ENCODE assay signal across 8 cellular contexts in genomic region chr2:218569661-218570500, GRCh38. TPM values are rescaled to one million over a fixed set of nuclear protein-coding genes. Genes with fewer than 3 reads are reported as not detected.
A peak's percentile ranks its signal among the peaks of the same experiment; 100 is the strongest.
DNase-seq lines count a peak whose midpoint lies in the region; ATAC-seq and TF ChIP-seq lines count a peak whose summit lies in the region.

No MANE protein-coding gene starts in this region.

- H3K27ac ChIP-seq in AG04450 (ENCODE audit: low read depth, low read length), result peak overlapping the region; percentile 95
- H3K27ac ChIP-seq in GM23338 (ENCODE audit: low read depth), result peak overlapping the region; percentile 100
- H3K27ac ChIP-seq in esophagus squamous epithelium, result peak overlapping the region; percentile 87 to 98 (median 95)

- H3K9me3 ChIP-seq in AG04450 (ENCODE audit: control insufficient read depth, insufficient read depth, low read length) (no peaks in the 10 kb centered on the region; the same call in 1 of the 2 replicates), T-helper 17 cell (ENCODE audit: control insufficient read depth, low read length, poor library complexity, severe bottlenecking) (no peaks in the 10 kb centered on the region), esophagus squamous epithelium (no peaks in the 10 kb centered on the region), neuron (ENCODE audit: low read length) (no peaks in the 10 kb centered on the region)

- TF ChIP-seq CTCF in AG04450 (IDR thresholded peaks at IDR 0.05; ENCODE audit: low read depth, low read length) (no peak), GM23338 (conservative IDR thresholded peaks at IDR 0.05; ENCODE audit: low read depth in 2 of 2) (no peak), esophagus squamous epithelium (IDR thresholded peaks at IDR 0.05) (no peak)

- peaks cover 21% of the 10 kb centered on the region for H3K4me1 ChIP-seq in GM23338 (ENCODE audit: insufficient read depth)
- peaks cover 8 to 59% (median 25%) of the 10 kb centered on the region in 3 donors for H3K4me1 ChIP-seq in esophagus squamous epithelium
- H3K4me1 ChIP-seq in neuron (ENCODE audit: insufficient read depth, low read length), result peaks cover 31% of the 10 kb centered on the region

- H3K36me3 ChIP-seq in GM23338 (ENCODE audit: insufficient read depth) (peaks cover 23% of the 10 kb centered on the region), esophagus squamous epithelium (peaks cover 0 to 26% (median 4%) of the 10 kb centered on the region in 3 donors), neuron (ENCODE audit: insufficient read depth, low read length) (peaks cover 25% of the 10 kb centered on the region)

- H3K27me3 Mint-ChIP-seq in GM23338 (ENCODE audit: insufficient read depth, low read depth, poor library complexity) (peaks cover 10% of the 10 kb centered on the region), T-helper 17 cell (no peaks in the 10 kb centered on the region)

- peaks cover 88% of the 10 kb centered on the region for H3K79me2 ChIP-seq in GM23338 (replicated peaks; ENCODE audit: insufficient read depth)

- ATAC-seq in GM23338 (no peak; the same call in 2 of the 3 replicates), T-helper 17 cell (no peak), GM21390 (IDR thresholded peaks at IDR 0.05; ENCODE audit: unreplicated experiment) (no peak), HG02870 (IDR thresholded peaks at IDR 0.05; ENCODE audit: unreplicated experiment) (no peak)

- H3F3A ChIP-seq in GM23338 (replicated peaks; ENCODE audit: low read depth), result no peaks in the 10 kb centered on the region

- peak overlapping the region; percentile 74 for H3K4me3 ChIP-seq in AG04450 (ENCODE audit: low read depth, low read length)
- H3K4me3 ChIP-seq in GM23338, result peak overlapping the region; percentile 76
- peak overlapping the region; percentile 64 to 96 (median 75) for H3K4me3 ChIP-seq in esophagus squamous epithelium
- H3K4me3 ChIP-seq in neuron (ENCODE audit: low read length), result peak overlapping the region; percentile 81

- H3K4me1 Mint-ChIP-seq in GM23338 (peaks cover 28% of the 10 kb centered on the region), T-helper 17 cell (peaks cover 52% of the 10 kb centered on the region)

- H3K4me3 Mint-ChIP-seq in GM23338 (peak overlapping the region; percentile 95), T-helper 17 cell (peak overlapping the region; percentile 99)

- intact Hi-C loops in esophagus squamous epithelium (cut with DNase I), result no loop called here

- no peaks in the 10 kb centered on the region; the same call in 2 of the 3 replicates for H3K9me3 Mint-ChIP-seq in GM23338

- H2AFZ ChIP-seq in GM23338 (no peak overlapping the region), neuron (ENCODE audit: low read depth, low read length) (peak overlapping the region; percentile 75)

- H3K9me2 ChIP-seq in GM23338 (ENCODE audit: insufficient read depth), result no peaks in the 10 kb centered on the region

- H4K20me1 ChIP-seq in GM23338 (replicated peaks; ENCODE audit: insufficient read depth), result peaks cover 39% of the 10 kb centered on the region

- no peaks in the 10 kb centered on the region for H3K27me3 ChIP-seq in AG04450 (ENCODE audit: control insufficient read depth, insufficient read depth, low read length)
- H3K27me3 ChIP-seq in GM23338 (ENCODE audit: insufficient read depth), result no peaks in the 10 kb centered on the region
- H3K27me3 ChIP-seq in esophagus squamous epithelium, result no peaks in the 10 kb centered on the region
- H3K27me3 ChIP-seq in neuron (ENCODE audit: insufficient read depth, low read length), result no peaks in the 10 kb centered on the region

- 5 to 6% methylated on average over 10 of the region's 10 CpGs for WGBS in esophagus squamous epithelium, 2 donors

- DNase-seq in AG04450 (ENCODE audit: low read depth, low spot score) (no peak), GM23338 (ENCODE audit: low spot score) (peak; percentile 18), T-helper 17 cell (no peak), esophagus squamous epithelium (lab: John Stamatoyannopoulos, UW) (no peak)
- no peak for DNase-seq in activated CD4-positive, CD25-positive, alpha-beta regulatory T cell treated with anti-CD3 and anti-CD28 coated beads, Interleukin-2, amount 50 U/mL, for 72 hours

- POLR2A ChIA-PET in AG04450 (lab: Yijun Ruan, JAX), result no interaction called here

- H3K27ac Mint-ChIP-seq in GM23338, result peak overlapping the region; percentile 100
- H3K27ac Mint-ChIP-seq in T-helper 17 cell, result peak overlapping the region; percentile 100

- peaks cover 44% of the 10 kb centered on the region for H3K36me3 Mint-ChIP-seq in GM23338 (ENCODE audit: low read depth)
- peaks cover 4% of the 10 kb centered on the region for H3K36me3 Mint-ChIP-seq in T-helper 17 cell (ENCODE audit: low read depth)

- CTCF ChIA-PET in AG04450 (lab: Charles Lee), result no interaction called here

- TF ChIP-seq POLR2A in esophagus squamous epithelium (IDR thresholded peaks at IDR 0.05), result no peak

- peak overlapping the region; percentile 83 for H3K4me2 ChIP-seq in GM23338

TF ChIP-seq in GM23338, 12 proteins besides CTCF, POLR2A, EP300 and RAD21 (continues in another document):
- TF ChIP-seq, protein P1, sequence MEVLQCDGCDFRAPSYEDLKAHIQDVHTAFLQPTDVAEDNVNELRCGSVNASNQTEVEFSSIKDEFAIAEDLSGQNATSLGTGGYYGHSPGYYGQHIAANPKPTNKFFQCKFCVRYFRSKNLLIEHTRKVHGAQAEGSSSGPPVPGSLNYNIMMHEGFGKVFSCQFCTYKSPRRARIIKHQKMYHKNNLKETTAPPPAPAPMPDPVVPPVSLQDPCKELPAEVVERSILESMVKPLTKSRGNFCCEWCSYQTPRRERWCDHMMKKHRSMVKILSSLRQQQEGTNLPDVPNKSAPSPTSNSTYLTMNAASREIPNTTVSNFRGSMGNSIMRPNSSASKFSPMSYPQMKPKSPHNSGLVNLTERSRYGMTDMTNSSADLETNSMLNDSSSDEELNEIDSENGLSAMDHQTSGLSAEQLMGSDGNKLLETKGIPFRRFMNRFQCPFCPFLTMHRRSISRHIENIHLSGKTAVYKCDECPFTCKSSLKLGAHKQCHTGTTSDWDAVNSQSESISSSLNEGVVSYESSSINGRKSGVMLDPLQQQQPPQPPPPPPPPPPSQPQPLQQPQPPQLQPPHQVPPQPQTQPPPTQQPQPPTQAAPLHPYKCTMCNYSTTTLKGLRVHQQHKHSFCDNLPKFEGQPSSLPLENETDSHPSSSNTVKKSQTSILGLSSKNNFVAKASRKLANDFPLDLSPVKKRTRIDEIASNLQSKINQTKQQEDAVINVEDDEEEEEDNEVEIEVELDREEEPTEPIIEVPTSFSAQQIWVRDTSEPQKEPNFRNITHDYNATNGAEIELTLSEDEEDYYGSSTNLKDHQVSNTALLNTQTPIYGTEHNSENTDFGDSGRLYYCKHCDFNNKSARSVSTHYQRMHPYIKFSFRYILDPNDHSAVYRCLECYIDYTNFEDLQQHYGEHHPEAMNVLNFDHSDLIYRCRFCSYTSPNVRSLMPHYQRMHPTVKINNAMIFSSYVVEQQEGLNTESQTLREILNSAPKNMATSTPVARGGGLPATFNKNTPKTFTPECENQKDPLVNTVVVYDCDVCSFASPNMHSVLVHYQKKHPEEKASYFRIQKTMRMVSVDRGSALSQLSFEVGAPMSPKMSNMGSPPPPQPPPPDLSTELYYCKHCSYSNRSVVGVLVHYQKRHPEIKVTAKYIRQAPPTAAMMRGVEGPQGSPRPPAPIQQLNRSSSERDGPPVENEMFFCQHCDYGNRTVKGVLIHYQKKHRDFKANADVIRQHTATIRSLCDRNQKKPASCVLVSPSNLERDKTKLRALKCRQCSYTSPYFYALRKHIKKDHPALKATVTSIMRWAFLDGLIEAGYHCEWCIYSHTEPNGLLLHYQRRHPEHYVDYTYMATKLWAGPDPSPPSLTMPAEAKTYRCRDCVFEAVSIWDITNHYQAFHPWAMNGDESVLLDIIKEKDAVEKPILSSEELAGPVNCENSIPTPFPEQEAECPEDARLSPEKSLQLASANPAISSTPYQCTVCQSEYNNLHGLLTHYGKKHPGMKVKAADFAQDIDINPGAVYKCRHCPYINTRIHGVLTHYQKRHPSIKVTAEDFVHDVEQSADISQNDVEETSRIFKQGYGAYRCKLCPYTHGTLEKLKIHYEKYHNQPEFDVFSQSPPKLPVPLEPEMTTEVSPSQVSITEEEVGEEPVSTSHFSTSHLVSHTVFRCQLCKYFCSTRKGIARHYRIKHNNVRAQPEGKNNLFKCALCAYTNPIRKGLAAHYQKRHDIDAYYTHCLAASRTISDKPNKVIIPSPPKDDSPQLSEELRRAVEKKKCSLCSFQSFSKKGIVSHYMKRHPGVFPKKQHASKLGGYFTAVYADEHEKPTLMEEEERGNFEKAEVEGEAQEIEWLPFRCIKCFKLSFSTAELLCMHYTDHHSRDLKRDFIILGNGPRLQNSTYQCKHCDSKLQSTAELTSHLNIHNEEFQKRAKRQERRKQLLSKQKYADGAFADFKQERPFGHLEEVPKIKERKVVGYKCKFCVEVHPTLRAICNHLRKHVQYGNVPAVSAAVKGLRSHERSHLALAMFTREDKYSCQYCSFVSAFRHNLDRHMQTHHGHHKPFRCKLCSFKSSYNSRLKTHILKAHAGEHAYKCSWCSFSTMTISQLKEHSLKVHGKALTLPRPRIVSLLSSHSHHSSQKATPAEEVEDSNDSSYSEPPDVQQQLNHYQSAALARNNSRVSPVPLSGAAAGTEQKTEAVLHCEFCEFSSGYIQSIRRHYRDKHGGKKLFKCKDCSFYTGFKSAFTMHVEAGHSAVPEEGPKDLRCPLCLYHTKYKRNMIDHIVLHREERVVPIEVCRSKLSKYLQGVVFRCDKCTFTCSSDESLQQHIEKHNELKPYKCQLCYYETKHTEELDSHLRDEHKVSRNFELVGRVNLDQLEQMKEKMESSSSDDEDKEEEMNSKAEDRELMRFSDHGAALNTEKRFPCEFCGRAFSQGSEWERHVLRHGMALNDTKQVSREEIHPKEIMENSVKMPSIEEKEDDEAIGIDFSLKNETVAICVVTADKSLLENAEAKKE (CRISPR knock-in tag; IDR thresholded peaks at IDR 0.05), result no peak

RNA-seq across cellular contexts. Expression of gene CNOT9, which starts 1.2 kb away (rescaled TPM):
- 60.2 and 77.1 TPM in 2 replicates for polyA plus RNA-seq in AG04450 (2011; rRNA removed)
- 76.3 and 87.6 TPM in 2 replicates for polyA minus RNA-seq in AG04450 (2011; rRNA and poly(A)+ RNA removed)
- total RNA-seq in GM23338 (2014; rRNA removed; shearing (Covaris generic)), result 93.9 and 132 TPM in 2 replicates
- polyA plus RNA-seq in GM23338 (2016; fragmentation: Nextera tagmentation; extraction: Ambion mirVana), result 51.8 and 55.3 TPM in 2 replicates
- total RNA-seq in T-helper 17 cell, result 10 to 100 TPM; 72.8 to 74.4 TPM
- 10 to 100 TPM; 30.4 to 58.3 (median 40.0) TPM for total RNA-seq in esophagus squamous epithelium

RNA-seq across cellular contexts. Expression of gene USP37, which starts 1.7 kb away (rescaled TPM):
- polyA plus RNA-seq in AG04450 (2011; rRNA removed) (2.8 and 4.9 TPM in 2 replicates), GM23338 (2016; fragmentation: Nextera tagmentation; extraction: Ambion mirVana) (7.4 and 8.2 TPM in 2 replicates)
- polyA minus RNA-seq in AG04450 (2011; rRNA and poly(A)+ RNA removed), result 5.7 and 9.9 TPM in 2 replicates
- 18.7 and 21.0 TPM in 2 replicates for total RNA-seq in GM23338 (2014; rRNA removed; shearing (Covaris generic))
- total RNA-seq in T-helper 17 cell (10 to 100 TPM; 18.7 to 27.7 TPM), esophagus squamous epithelium (10 to 100 TPM in 1 of 4 donors, 1 to 10 TPM in 3; 6.0 to 10.9 (median 7.8) TPM)

RNA-seq across cellular contexts. Expression of gene PLCD4, which starts 37.8 kb away (rescaled TPM):
- polyA plus RNA-seq in AG04450 (2011; rRNA removed) (4.7 and 4.9 TPM in 2 replicates), GM23338 (2016; fragmentation: Nextera tagmentation; extraction: Ambion mirVana) (1.3 and 1.7 TPM in 2 replicates)
- 5.5 and 5.7 TPM in 2 replicates for polyA minus RNA-seq in AG04450 (2011; rRNA and poly(A)+ RNA removed)
- total RNA-seq in GM23338 (2014; rRNA removed; shearing (Covaris generic)), result 0.80 TPM in 1 of 2 replicates, not detected in the other
- total RNA-seq in T-helper 17 cell (under 1 TPM; 0.85 to 0.91 TPM), esophagus squamous epithelium (1 to 10 TPM; 2.7 to 7.1 (median 4.0) TPM)
